1 cellular context compared by ENCODE assay signal in the genomic region with DNA sequence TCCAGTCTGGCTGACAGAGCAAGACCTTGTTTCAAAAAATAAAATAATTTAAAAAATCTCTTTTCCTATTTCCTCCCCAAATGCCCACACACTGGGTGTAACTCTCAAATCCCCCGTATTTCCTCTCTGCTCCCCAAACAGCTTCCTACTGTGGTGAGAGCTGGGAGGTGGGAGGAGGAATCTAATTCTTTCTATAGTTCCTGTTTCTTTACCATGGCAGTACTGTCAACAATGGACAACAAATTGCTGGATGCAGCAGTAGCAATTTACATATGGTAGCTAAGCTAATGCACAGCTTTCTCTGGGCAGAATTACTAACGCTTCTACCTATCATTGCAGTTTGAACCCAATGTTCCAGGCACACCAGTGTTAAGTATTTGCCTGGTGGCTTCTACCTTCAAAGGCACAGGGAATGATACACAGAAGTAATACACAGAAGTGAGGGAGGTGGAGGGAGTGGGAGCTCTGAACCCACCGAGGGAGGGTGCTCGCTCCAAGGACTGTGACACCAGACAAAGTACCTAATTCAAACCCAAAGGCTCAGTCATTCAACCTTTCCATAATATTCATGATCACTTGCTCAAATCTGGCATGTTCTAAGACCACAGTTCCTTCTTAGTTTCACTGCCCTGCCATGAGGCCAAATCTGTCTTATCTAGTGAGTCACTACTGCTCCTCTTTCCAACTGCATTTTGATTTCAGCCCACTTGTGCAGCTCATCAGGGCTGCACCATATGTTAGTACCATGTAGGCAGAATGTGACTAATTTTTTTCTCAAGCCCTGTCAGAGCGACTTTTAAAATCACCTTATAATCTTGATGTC.
TF ChIP-seq lines count a peak whose summit lies in the region.

No MANE protein-coding gene starts in this region.

TF ChIP-seq in K562, 482 proteins besides CTCF, POLR2A, EP300 and RAD21 (continued from another document and continues in another):
- TF ChIP-seq FOXK1 (CRISPR knock-in tag; IDR thresholded peaks at IDR 0.05; ENCODE audit: borderline replicate concordance) (no peak), MCM5 (IDR thresholded peaks at IDR 0.05; ENCODE audit: low read depth) (no peak), E2F3 (CRISPR knock-in tag; IDR thresholded peaks at IDR 0.05) (no peak), SP1 (CRISPR knock-in tag; IDR thresholded peaks at IDR 0.05) (no peak), CHD2 (IDR thresholded peaks at IDR 0.05; ENCODE audit: low read depth, low read length) (no peak), KDM1A (IDR thresholded peaks at IDR 0.05) (peak; percentile 98), XRCC5 (IDR thresholded peaks at IDR 0.05; ENCODE audit: low read depth, low read length) (no peak), SMARCB1 (IDR thresholded peaks at IDR 0.05; ENCODE audit: insufficient read length, low read depth) (no peak), CREM (IDR thresholded peaks at IDR 0.05; ENCODE audit: low read depth) (peak; percentile 23; the same call in 1 of the 2 replicates), ZNF408 (CRISPR knock-in tag; IDR thresholded peaks at IDR 0.05; ENCODE audit: low read depth) (no peak), ZNF699 (CRISPR knock-in tag; IDR thresholded peaks at IDR 0.05; ENCODE audit: insufficient replicate concordance) (no peak), ZNF384 (IDR thresholded peaks at IDR 0.05; ENCODE audit: low read depth, low read length) (peak; percentile 50; the same call in 1 of the 2 replicates), ZNF212 (CRISPR knock-in tag; IDR thresholded peaks at IDR 0.05) (no peak), NCOA2 (IDR thresholded peaks at IDR 0.05; ENCODE audit: partially characterized antibody in 2 of 2) (no peak), LARP7 (IDR thresholded peaks at IDR 0.05) (no peak), ZNF140 (CRISPR knock-in tag; IDR thresholded peaks at IDR 0.05) (no peak), FOXM1 (IDR thresholded peaks at IDR 0.05; ENCODE audit: low read depth) (0 out of 2 replicates have a peak, but pooled peaks have one; percentile 23), FOXM1 (CRISPR knock-in tag; IDR thresholded peaks at IDR 0.05; ENCODE audit: low read depth) (no peak), ZNF395 (CRISPR knock-in tag; IDR thresholded peaks at IDR 0.05) (no peak), TAF7 (tag; IDR thresholded peaks at IDR 0.05) (no peak), TOE1 (IDR thresholded peaks at IDR 0.05; ENCODE audit: borderline replicate concordance) (no peak), TOE1 (CRISPR knock-in tag; IDR thresholded peaks at IDR 0.05; ENCODE audit: borderline replicate concordance, low read depth) (no peak), TEAD4 (IDR thresholded peaks at IDR 0.05; ENCODE audit: low read length) (peak; percentile 61), TEAD4 (CRISPR knock-in tag; IDR thresholded peaks at IDR 0.05; ENCODE audit: borderline replicate concordance) (no peak), FOXA1 (IDR thresholded peaks at IDR 0.05; ENCODE audit: borderline replicate concordance) (no peak), FOS (IDR thresholded peaks at IDR 0.05; ENCODE audit: extremely low read depth, insufficient read length) (no peak), NR2C2 (CRISPR knock-in tag; IDR thresholded peaks at IDR 0.05) (no peak), NR2C2 (tag; IDR thresholded peaks at IDR 0.05) (no peak), ZNF41 (CRISPR knock-in tag; conservative IDR thresholded peaks at IDR 0.05) (no peak), KLF10 (CRISPR knock-in tag; IDR thresholded peaks at IDR 0.05) (no peak), SREBF1 (IDR thresholded peaks at IDR 0.05; ENCODE audit: borderline replicate concordance, low read depth, low read length) (no peak), ZBTB12 (CRISPR knock-in tag; IDR thresholded peaks at IDR 0.05) (no peak), SMAD1 (IDR thresholded peaks at IDR 0.05; ENCODE audit: low read depth, low read length, partially characterized antibody) (no peak), JUND (IDR thresholded peaks at IDR 0.05; ENCODE audit: borderline replicate concordance, low read depth, low read length) (peak; percentile 86), JUND (tag; IDR thresholded peaks at IDR 0.05; ENCODE audit: borderline replicate concordance, low read depth, low read length) (peak; percentile 76; the same call in 2 of the 3 replicates), XRCC4 (IDR thresholded peaks at IDR 0.05; ENCODE audit: extremely low read depth, insufficient read depth, insufficient read length) (no peak), ZNF668 (CRISPR knock-in tag; IDR thresholded peaks at IDR 0.05) (no peak), ZNF174 (CRISPR knock-in tag; IDR thresholded peaks at IDR 0.05) (no peak), ZNF253 (CRISPR knock-in tag; conservative IDR thresholded peaks at IDR 0.05) (no peak), ZBTB34 (CRISPR knock-in tag; IDR thresholded peaks at IDR 0.05) (no peak), HDAC2 (IDR thresholded peaks at IDR 0.05) (peak; percentile 71; the same call in 1 of the 2 replicates), ELF4 (CRISPR knock-in tag; IDR thresholded peaks at IDR 0.05) (no peak), AFF1 (IDR thresholded peaks at IDR 0.05; ENCODE audit: low read depth in 1 of 2, partially characterized antibody in 2 of 2) (no peak), NBN (IDR thresholded peaks at IDR 0.05; ENCODE audit: low read depth) (no peak), C11orf30 (IDR thresholded peaks at IDR 0.05; ENCODE audit: low read depth) (no peak), ZNF146 (CRISPR knock-in tag; IDR thresholded peaks at IDR 0.05; ENCODE audit: unreplicated experiment) (no peak), SMC3 (conservative IDR thresholded peaks at IDR 0.05; ENCODE audit: insufficient read depth, low read depth, low read length) (no peak), GABPB2 (CRISPR knock-in tag; conservative IDR thresholded peaks at IDR 0.05) (no peak), HMG20B (CRISPR knock-in tag; IDR thresholded peaks at IDR 0.05) (no peak), PCBP1 (IDR thresholded peaks at IDR 0.05; ENCODE audit: low read depth, low read length, poor library complexity, severe bottlenecking) (no peak), POLR2AphosphoS5 (IDR thresholded peaks at IDR 0.05; ENCODE audit: control insufficient read depth, insufficient read depth, low read depth, low read length) (no peak), NR4A1 (CRISPR knock-in tag; IDR thresholded peaks at IDR 0.05) (no peak), NR4A1 (tag; IDR thresholded peaks at IDR 0.05) (no peak), TRIM24 (IDR thresholded peaks at IDR 0.05) (no peak), TCF7 (IDR thresholded peaks at IDR 0.05; ENCODE audit: borderline replicate concordance) (no peak), TFE3 (CRISPR knock-in tag; IDR thresholded peaks at IDR 0.05) (no peak), DACH1 (IDR thresholded peaks at IDR 0.05; ENCODE audit: partially characterized antibody) (no peak), RAD51 (IDR thresholded peaks at IDR 0.05; ENCODE audit: borderline replicate concordance, low read depth) (no peak), ZNF785 (CRISPR knock-in tag; IDR thresholded peaks at IDR 0.05) (no peak), ZC3H8 (IDR thresholded peaks at IDR 0.05) (no peak), CBX3 (IDR thresholded peaks at IDR 0.05; ENCODE audit: borderline replicate concordance in 1 of 2, low read length in 2 of 2) (0 out of 3 replicates have a peak, but pooled peaks of 1 of the 2 experiments have one; percentile 31)
- TF ChIP-seq, protein P1, sequence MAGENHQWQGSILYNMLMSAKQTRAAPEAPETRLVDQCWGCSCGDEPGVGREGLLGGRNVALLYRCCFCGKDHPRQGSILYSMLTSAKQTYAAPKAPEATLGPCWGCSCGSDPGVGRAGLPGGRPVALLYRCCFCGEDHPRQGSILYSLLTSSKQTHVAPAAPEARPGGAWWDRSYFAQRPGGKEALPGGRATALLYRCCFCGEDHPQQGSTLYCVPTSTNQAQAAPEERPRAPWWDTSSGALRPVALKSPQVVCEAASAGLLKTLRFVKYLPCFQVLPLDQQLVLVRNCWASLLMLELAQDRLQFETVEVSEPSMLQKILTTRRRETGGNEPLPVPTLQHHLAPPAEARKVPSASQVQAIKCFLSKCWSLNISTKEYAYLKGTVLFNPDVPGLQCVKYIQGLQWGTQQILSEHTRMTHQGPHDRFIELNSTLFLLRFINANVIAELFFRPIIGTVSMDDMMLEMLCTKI (IDR thresholded peaks at IDR 0.05; ENCODE audit: partially characterized antibody) = no peak
- TF ChIP-seq, protein P2, sequence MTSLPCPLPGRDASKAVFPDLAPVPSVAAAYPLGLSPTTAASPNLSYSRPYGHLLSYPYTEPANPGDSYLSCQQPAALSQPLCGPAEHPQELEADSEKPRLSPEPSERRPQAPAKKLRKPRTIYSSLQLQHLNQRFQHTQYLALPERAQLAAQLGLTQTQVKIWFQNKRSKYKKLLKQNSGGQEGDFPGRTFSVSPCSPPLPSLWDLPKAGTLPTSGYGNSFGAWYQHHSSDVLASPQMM (CRISPR knock-in tag; IDR thresholded peaks at IDR 0.05) = no peak
- TF ChIP-seq, protein P3, sequence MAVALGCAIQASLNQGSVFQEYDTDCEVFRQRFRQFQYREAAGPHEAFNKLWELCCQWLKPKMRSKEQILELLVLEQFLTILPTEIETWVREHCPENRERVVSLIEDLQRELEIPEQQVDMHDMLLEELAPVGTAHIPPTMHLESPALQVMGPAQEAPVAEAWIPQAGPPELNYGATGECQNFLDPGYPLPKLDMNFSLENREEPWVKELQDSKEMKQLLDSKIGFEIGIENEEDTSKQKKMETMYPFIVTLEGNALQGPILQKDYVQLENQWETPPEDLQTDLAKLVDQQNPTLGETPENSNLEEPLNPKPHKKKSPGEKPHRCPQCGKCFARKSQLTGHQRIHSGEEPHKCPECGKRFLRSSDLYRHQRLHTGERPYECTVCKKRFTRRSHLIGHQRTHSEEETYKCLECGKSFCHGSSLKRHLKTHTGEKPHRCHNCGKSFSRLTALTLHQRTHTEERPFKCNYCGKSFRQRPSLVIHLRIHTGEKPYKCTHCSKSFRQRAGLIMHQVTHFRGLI (CRISPR knock-in tag; IDR thresholded peaks at IDR 0.05) = no peak
